29 cellular contexts compared by ENCODE assay signal in genomic region chr10:33721509-33721908, GRCh38.
DNase-seq lines count a peak whose midpoint lies in the region; ATAC-seq, FAIRE-seq and TF ChIP-seq lines count a peak whose summit lies in the region.
"Had no signal": no experiment of that assay in that cellular context is flagged by ENCODE, and none has a peak within 500 bp of the region (broad histone marks: within the 10 kb centered on the region; RNA-seq: fewer than 3 reads in every experiment).

No MANE protein-coding gene starts in this region.

- no peaks in the 10 kb centered on the region for H3K9me3 ChIP-seq in right atrium auricular region

- peak overlapping the region in 1 of 2 donors; percentile 2 for H3K27ac ChIP-seq in right atrium auricular region
- H3K27ac ChIP-seq: 22Rv1, SK-N-MC had no signal

- no peaks in the 10 kb centered on the region for H3K9me3 Mint-ChIP-seq in endothelial cell (ENCODE audit: unreplicated experiment)
- no peaks in the 10 kb centered on the region for H3K9me3 Mint-ChIP-seq in activated T-cell treated with anti-CD3 and anti-CD28 coated beads, Interleukin-2, amount 50 U/mL, for 72 hours
- no peaks in the 10 kb centered on the region for H3K9me3 Mint-ChIP-seq in activated CD4-positive, alpha-beta T cell treated with anti-CD3 and anti-CD28 coated beads, Interleukin-2, amount 10 ng/mL, durations not matched to agents 24 days and 14 days

- peaks cover 2% of the 10 kb centered on the region for H3K27me3 Mint-ChIP-seq in endothelial cell (ENCODE audit: unreplicated experiment)
- peaks cover 6% of the 10 kb centered on the region for H3K27me3 Mint-ChIP-seq in activated T-cell treated with anti-CD3 and anti-CD28 coated beads, Interleukin-2, amount 50 U/mL, for 72 hours (ENCODE audit: low read depth)
- no peaks in the 10 kb centered on the region for H3K27me3 Mint-ChIP-seq in activated CD4-positive, alpha-beta T cell treated with anti-CD3 and anti-CD28 coated beads, Interleukin-2, amount 10 ng/mL, durations not matched to agents 24 days and 14 days

- H3K4me1 Mint-ChIP-seq in endothelial cell (ENCODE audit: unreplicated experiment): peaks cover 44% of the 10 kb centered on the region
- no peaks in the 10 kb centered on the region for H3K4me1 Mint-ChIP-seq in activated T-cell treated with anti-CD3 and anti-CD28 coated beads, Interleukin-2, amount 50 U/mL, for 72 hours (ENCODE audit: low read depth)
- H3K4me1 Mint-ChIP-seq in activated CD4-positive, alpha-beta T cell treated with anti-CD3 and anti-CD28 coated beads, Interleukin-2, amount 10 ng/mL, durations not matched to agents 24 days and 14 days: no peaks in the 10 kb centered on the region
- H3K4me1 Mint-ChIP-seq: CD8-positive, alpha-beta memory T cell had no signal

- TF ChIP-seq CTCF in right atrium auricular region (IDR thresholded peaks at IDR 0.05) (no peak), endothelial cell (IDR thresholded peaks at IDR 0.05; ENCODE audit: unreplicated experiment) (no peak)

- FAIRE-seq in urothelium cell line (lab: Jason Lieb, UNC): peak; percentile 20
- FAIRE-seq: G401.6, GM12892, GM18507, GM19239, H54, HepG2, K562, RCC 7860 had no signal

- H3K36me3 ChIP-seq in right atrium auricular region: no peaks in the 10 kb centered on the region
- H3K36me3 ChIP-seq: MG63 had no signal

- no peak overlapping the region for H3K4me3 ChIP-seq in right atrium auricular region
- H3K4me3 ChIP-seq: K562, MG63, SK-N-MC had no signal

- peak overlapping the region; percentile 62 for H3K27ac Mint-ChIP-seq in endothelial cell (ENCODE audit: unreplicated experiment)
- H3K27ac Mint-ChIP-seq in activated T-cell treated with anti-CD3 and anti-CD28 coated beads, Interleukin-2, amount 50 U/mL, for 72 hours: no peak overlapping the region
- no peak overlapping the region for H3K27ac Mint-ChIP-seq in activated CD4-positive, alpha-beta T cell treated with anti-CD3 and anti-CD28 coated beads, Interleukin-2, amount 10 ng/mL, durations not matched to agents 24 days and 14 days

- intact Hi-C loops in Right ventricle myocardium inferior (cut with DNase I) (loop anchor here (5.0 kb wide), 1 partner anchor 76 kb away; no protein-coding TSS in a partner anchor), left ventricle myocardium superior (cut with micrococcal nuclease) (no loop called here)
- intact Hi-C loops in activated CD4-positive, alpha-beta T cell treated with anti-CD3 and anti-CD28 coated beads, Interleukin-2, amount 10 ng/mL, durations not matched to agents 24 days and 14 days (cut with micrococcal nuclease): no loop called here

- peaks cover 0 to 23% of the 10 kb centered on the region in 2 donors for H3K4me1 ChIP-seq in right atrium auricular region

- peak; percentile 63 for ATAC-seq in Right ventricle myocardium inferior
- ATAC-seq in left ventricle myocardium superior: peak; percentile 77
- ATAC-seq in activated T-cell treated with anti-CD3 and anti-CD28 coated beads, Interleukin-2, amount 50 U/mL, for 72 hours (replicated peaks in 1 of 2): no peak
- ATAC-seq: HepG2, K562 had no signal

- peaks cover 3% of the 10 kb centered on the region for H3K36me3 Mint-ChIP-seq in endothelial cell (ENCODE audit: low read depth, unreplicated experiment)
- H3K36me3 Mint-ChIP-seq in activated T-cell treated with anti-CD3 and anti-CD28 coated beads, Interleukin-2, amount 50 U/mL, for 72 hours (ENCODE audit: insufficient read depth in 2 of 2): no peaks in the 10 kb centered on the region
- H3K36me3 Mint-ChIP-seq in activated CD4-positive, alpha-beta T cell treated with anti-CD3 and anti-CD28 coated beads, Interleukin-2, amount 10 ng/mL, durations not matched to agents 24 days and 14 days (ENCODE audit: low read depth): no peaks in the 10 kb centered on the region
- H3K36me3 Mint-ChIP-seq: CD8-positive, alpha-beta memory T cell had no signal

- no peak for DNase-seq in Right ventricle myocardium inferior (ENCODE audit: missing footprints)
- no peak for DNase-seq in right atrium auricular region (ENCODE audit: low spot score)
- no peak for DNase-seq in endothelial cell (ENCODE audit: low spot score)
- peak; percentile 41 for DNase-seq in left ventricle myocardium superior
- no peak for DNase-seq in urothelium cell line (ENCODE audit: low spot score)
- no peak for DNase-seq in activated T-cell treated with anti-CD3 and anti-CD28 coated beads, Interleukin-2, amount 50 U/mL, for 72 hours
- DNase-seq in AML-193 (lab: John Stamatoyannopoulos, UW): no peak
- DNase-seq in activated CD4-positive, alpha-beta T cell treated with anti-CD3 and anti-CD28 coated beads, Interleukin-2, amount 10 ng/mL, durations not matched to agents 24 days and 14 days: no peak
- DNase-seq: ACHN; C1 segment of cervical spinal cord; CD8-positive, alpha-beta memory T cell; MG63; NCI-H1417; NCI-H1694 treated with DMSO at 0.1 percent for 48 hours; NCI-H2081 treated with DMSO at 0.1 percent for 48 hours; NCI-H2171 treated with DMSO at 0.1 percent for 48 hours; NCI-H524 treated with DMSO at 0.1 percent for 48 hours; NCI-H82; SHP77 had no signal

- H3K4me3 Mint-ChIP-seq in endothelial cell (ENCODE audit: unreplicated experiment): no peak overlapping the region
- H3K4me3 Mint-ChIP-seq in activated T-cell treated with anti-CD3 and anti-CD28 coated beads, Interleukin-2, amount 50 U/mL, for 72 hours: no peak overlapping the region
- no peak overlapping the region for H3K4me3 Mint-ChIP-seq in activated CD4-positive, alpha-beta T cell treated with anti-CD3 and anti-CD28 coated beads, Interleukin-2, amount 10 ng/mL, durations not matched to agents 24 days and 14 days
- H3K4me3 Mint-ChIP-seq: CD8-positive, alpha-beta memory T cell had no signal

- H3K27me3 ChIP-seq in right atrium auricular region: no peaks in the 10 kb centered on the region
- H3K27me3 ChIP-seq: MG63 had no signal

Comparison
In these comparisons a context has a peak if more than half of its experiments do, and no peak if none do; other contexts are left out.
1. ATAC-seq: peak in Right ventricle myocardium inferior (single experiment) and left ventricle myocardium superior (single experiment); none in activated T-cell treated with anti-CD3 and anti-CD28 coated beads, Interleukin-2, amount 50 U/mL, for 72 hours (0 of 2).